In the genomic region with DNA sequence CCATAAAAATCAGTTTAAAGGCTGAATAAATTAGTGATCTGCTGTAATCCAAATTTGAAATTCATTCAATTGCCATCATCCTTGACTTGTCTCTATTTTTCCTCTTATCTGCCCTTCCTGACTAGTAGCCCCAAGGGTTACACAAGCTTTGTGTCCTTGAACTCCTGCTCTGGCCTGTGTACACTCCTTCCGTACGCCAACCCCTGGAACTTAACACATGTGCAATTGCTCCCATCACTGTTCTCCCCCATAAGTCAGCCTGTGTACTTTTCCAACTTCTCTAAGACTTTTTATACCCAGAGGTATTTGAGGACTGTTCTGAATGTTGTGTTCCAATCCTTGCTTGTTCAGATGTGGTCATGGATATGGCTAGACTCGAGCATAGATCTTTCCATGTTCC, we compare ENCODE assay signal across 22 cellular contexts.
DNase-seq lines count a peak whose midpoint lies in the region; FAIRE-seq and TF ChIP-seq lines count a peak whose summit lies in the region.
"Had no signal": no experiment of that assay in that cellular context is flagged by ENCODE, and none has a peak within 500 bp of the region (broad histone marks: within the 10 kb centered on the region; RNA-seq: fewer than 3 reads in every experiment).

No MANE protein-coding gene starts in this region.

- peaks cover 0 to 4% (median 3%) of the 10 kb centered on the region in 5 experiments for H3K9me3 Mint-ChIP-seq in brain
- H3K9me3 Mint-ChIP-seq: CD4-positive, alpha-beta T cell; GM23338 had no signal

- no peak overlapping the region for H3K27ac ChIP-seq in liver (ENCODE audit: low read depth in 1 of 2, low read length in 2 of 2)
- H3K27ac ChIP-seq: C4-2B, HL-60, KMS-11 had no signal

- TF ChIP-seq RAD21 in liver (IDR thresholded peaks at IDR 0.05) = no peak

- H3K4me3 ChIP-seq in liver (ENCODE audit: low read depth in 1 of 3, low read length in 3 of 3) (no peak overlapping the region), MG63 (no peak overlapping the region)
- H3K4me3 ChIP-seq: GM23338 had no signal

- no peaks in the 10 kb centered on the region for H3K36me3 Mint-ChIP-seq in brain

- peaks cover 24% of the 10 kb centered on the region for H3K4me1 Mint-ChIP-seq in brain

- H3K9ac ChIP-seq in liver (ENCODE audit: low read depth in 1 of 2, low read length in 2 of 2) = no peak overlapping the region
- H3K9ac ChIP-seq: KMS-11 had no signal

- peak; percentile 75 for FAIRE-seq in HTR-8/SVneo (lab: Jason Lieb, UNC)
- FAIRE-seq: A204.1, D721Med, G401.6, GM12891, GM19239 had no signal

- H3K36me3 ChIP-seq in liver (ENCODE audit: control insufficient read depth in 4 of 4, insufficient read depth in 3 of 4, low read depth in 1 of 4, low read length in 3 of 4) (no peaks in the 10 kb centered on the region), MG63 (no peaks in the 10 kb centered on the region)

- TF ChIP-seq CTCF in brain (conservative IDR thresholded peaks at IDR 0.05) (no peak), liver (IDR thresholded peaks at IDR 0.05; ENCODE audit: low read depth, low read length, missing input control) (no peak)

- no peak overlapping the region for H3K4me3 Mint-ChIP-seq in brain
- H3K4me3 Mint-ChIP-seq: CD4-positive, alpha-beta T cell; GM23338 had no signal

- H3K9me3 ChIP-seq in liver (ENCODE audit: control insufficient read depth in 4 of 4, low read length in 3 of 4) (no peaks in the 10 kb centered on the region), MG63 (no peaks in the 10 kb centered on the region)
- H3K9me3 ChIP-seq: Caco-2 had no signal

- H3K27me3 ChIP-seq in liver (ENCODE audit: control insufficient read depth in 4 of 4, insufficient read depth in 4 of 4, low read length in 3 of 4) (no peaks in the 10 kb centered on the region), MG63 (no peaks in the 10 kb centered on the region)

- no peak for DNase-seq in HTR-8/SVneo (ENCODE audit: insufficient read length, low spot score)
- DNase-seq in HuH-7 (ENCODE audit: low spot score) = peak; percentile 40
- no peak for DNase-seq in MG63
- DNase-seq in midbrain (lab: John Stamatoyannopoulos, UW) = no peak
- DNase-seq in activated T-cell treated with anti-CD3 and anti-CD28 coated beads for 4 hours = no peak
- DNase-seq in AG20443 (ENCODE audit: low spot score) = no peak
- DNase-seq: ACHN; AML-193; Caco-2; CD4-positive, alpha-beta T cell; H7 had no signal

- H3K4me1 ChIP-seq in liver (ENCODE audit: control insufficient read depth in 4 of 4, insufficient read depth in 4 of 4, low read length in 3 of 4) = peaks cover 0 to 2% (median 0%) of the 10 kb centered on the region in 4 donors
- H3K4me1 ChIP-seq: Caco-2 had no signal

- peak overlapping the region in 3 of 5 experiments; percentile 16 to 71 (median 31) for H3K27ac Mint-ChIP-seq in brain
- H3K27ac Mint-ChIP-seq: CD4-positive, alpha-beta T cell; GM23338 had no signal

- 41% methylated on average over 3 of the region's 3 CpGs for whole genome bisulfite sequencing in liver

- peaks cover 6% of the 10 kb centered on the region for H3K27me3 Mint-ChIP-seq in brain

TF ChIP-seq in liver, 16 proteins besides CTCF, POLR2A, EP300 and RAD21:
- TF ChIP-seq ATF3 (IDR thresholded peaks at IDR 0.05) (no peak), JUND (IDR thresholded peaks at IDR 0.05) (no peak), REST (IDR thresholded peaks at IDR 0.05) (no peak), GABPA (IDR thresholded peaks at IDR 0.05 in 1 of 2, conservative IDR thresholded peaks at IDR 0.05 in 1 of 2) (no peak), HNF4A (conservative IDR thresholded peaks at IDR 0.05) (peak; percentile 35 to 47), MAX (IDR thresholded peaks at IDR 0.05) (no peak), FOXA2 (IDR thresholded peaks at IDR 0.05) (no peak), RXRA (IDR thresholded peaks at IDR 0.05) (peak in 1 of 2 donors; percentile 41)
